8 cellular contexts compared by ENCODE assay signal in the genomic region with DNA sequence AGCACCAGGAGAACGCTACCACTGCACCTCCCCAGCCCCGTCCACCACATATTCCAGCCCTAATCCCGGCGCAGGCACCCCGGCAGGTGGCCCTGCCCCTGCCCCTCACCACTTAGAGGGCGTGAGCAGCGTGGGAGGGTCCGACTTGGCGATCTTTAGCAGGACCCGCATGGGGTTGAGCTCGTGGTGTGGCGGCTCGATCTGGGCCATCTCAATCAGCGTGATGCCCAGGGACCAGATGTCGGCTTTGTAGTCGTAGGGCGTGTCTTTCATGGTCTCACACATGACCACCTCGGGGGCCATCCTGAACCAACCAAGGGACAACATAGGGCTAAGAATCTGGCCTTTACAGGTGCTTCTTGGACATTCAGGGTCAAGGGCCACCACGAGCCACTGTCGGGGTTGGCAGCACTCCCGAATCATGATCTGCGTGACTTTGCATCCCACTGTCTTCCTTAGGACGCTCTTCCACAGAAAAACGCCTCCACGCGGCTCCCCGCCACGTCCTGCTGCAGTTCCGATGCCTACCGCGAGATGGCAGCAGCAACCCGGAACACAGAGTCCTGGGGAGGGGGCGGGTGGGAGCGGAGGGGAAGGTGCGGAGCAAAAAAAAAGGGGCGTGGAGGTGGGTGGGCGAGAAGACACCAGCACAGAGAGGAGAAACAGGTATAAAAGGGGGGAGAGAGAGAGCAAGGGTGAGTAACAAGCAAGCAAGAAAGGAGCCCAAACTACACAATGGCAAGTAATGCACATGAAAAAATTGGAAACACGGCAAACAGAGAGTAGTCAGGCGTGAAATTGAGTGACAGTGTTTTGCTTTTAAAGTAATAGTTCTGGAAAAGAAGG.
DNase-seq lines count a peak whose midpoint lies in the region; TF ChIP-seq lines count a peak whose summit lies in the region.

No MANE protein-coding gene starts in this region.

- H3K4me1 ChIP-seq in HEK293 (ENCODE audit: control insufficient read depth, insufficient read depth, low read length), result peaks cover 11% of the 10 kb centered on the region; the same call in 1 of the 2 replicates
- peaks cover 44% of the 10 kb centered on the region for H3K4me1 ChIP-seq in SJCRH30
- H3K4me1 ChIP-seq in cardiac muscle cell (ENCODE audit: low read depth), result peaks cover 12% of the 10 kb centered on the region
- H3K4me1 ChIP-seq in tibial nerve, result peaks cover 4 to 68% (median 25%) of the 10 kb centered on the region in 4 donors

- H3K36me3 ChIP-seq in BJ (ENCODE audit: control insufficient read depth, insufficient read depth, low read length) (peaks cover 9% of the 10 kb centered on the region), HEK293 (ENCODE audit: control insufficient read depth in 2 of 2, insufficient read depth in 1 of 2, low read length in 2 of 2) (peaks cover 0 to 14% of the 10 kb centered on the region in 2 experiments; a peak in 1 of 3 replicates), SJCRH30 (no peaks in the 10 kb centered on the region), cardiac muscle cell (no peaks in the 10 kb centered on the region), tibial nerve (peaks cover 0 to 42% (median 0%) of the 10 kb centered on the region in 3 donors)

- peak in 1 of 2 donors; percentile 31 for TF ChIP-seq EP300 in tibial nerve (IDR thresholded peaks at IDR 0.05)

- CTCF ChIA-PET in BJ (lab: Yijun Ruan, JAX) (interaction anchor here (0.6 to 6.8 kb wide), 11 partner anchors 11 to 317 kb away, joined by 3 to 106 read pairs (median 4); partner anchors contain the start of genes STK10 and UBTD2), HEK293 (lab: Yijun Ruan, JAX) (interaction anchor here (0.5 to 3.5 kb wide), 17 partner anchors 10 to 660 kb away, joined by 3 to 44 read pairs (median 3); partner anchors contain the start of genes STK10 and UBTD2)

- intact Hi-C loops in posterior cingulate gyrus (cut with DNase I), result loop anchor here (1.0 to 10.0 kb wide), 4 partner anchors 82 to 591 kb away; partner anchors contain the start of genes SH3PXD2B, STK10 and UBTD2

- WGBS in tibial nerve, 2 donors, result 13 to 17% methylated on average over 27 to 29 of the region's 39 CpGs

- DNase-seq in BJ (ENCODE audit: low read depth) (no peak), SJCRH30 (peak; percentile 53 to 79), cardiac muscle cell (ENCODE audit: low read depth in 1 of 2, low spot score in 1 of 2) (peak; percentile 42 to 60), posterior cingulate gyrus (peak in 9 of 10 donors; percentile 56 to 94 (median 75)), tibial nerve (ENCODE audit: low spot score in 2 of 2) (peak; percentile 55 to 72), amniotic stem cell (lab: John Stamatoyannopoulos, UW) (no peak)
- DNase-seq in activated naive CD4-positive, alpha-beta T cell treated with anti-CD3 and anti-CD28 coated beads, Interleukin-2, amount 50 U/mL, for 16 hours, result peak; percentile 71

- H3K4me3 ChIP-seq in BJ (ENCODE audit: low read depth, low read length) (peak overlapping the region; percentile 7; the same call in 1 of the 2 replicates), HEK293 (ENCODE audit: low read depth, low read length) (peak overlapping the region; percentile 25), SJCRH30 (peak overlapping the region; percentile 48), cardiac muscle cell (no peak overlapping the region), tibial nerve (peak overlapping the region in 3 of 4 donors; percentile 20 to 40 (median 27))

- H3K27me3 ChIP-seq in BJ (ENCODE audit: control insufficient read depth, insufficient read depth, low read length) (no peaks in the 10 kb centered on the region), SJCRH30 (no peaks in the 10 kb centered on the region), cardiac muscle cell (no peaks in the 10 kb centered on the region), tibial nerve (no peaks in the 10 kb centered on the region)

- TF ChIP-seq POLR2A in tibial nerve (IDR thresholded peaks at IDR 0.05), result no peak

- H3K27ac ChIP-seq in HEK293 (ENCODE audit: extremely low read depth, low read depth, low read length) (no peak overlapping the region), SJCRH30 (peak overlapping the region; percentile 62), cardiac muscle cell (no peak overlapping the region), tibial nerve (peak overlapping the region in 2 of 4 donors; percentile 37 to 72)

- H3K9me3 ChIP-seq in HEK293 (ENCODE audit: control insufficient read depth, insufficient read depth, low read depth, low read length) (no peaks in the 10 kb centered on the region), SJCRH30 (replicated peaks) (no peaks in the 10 kb centered on the region), cardiac muscle cell (ENCODE audit: low read depth) (no peaks in the 10 kb centered on the region), tibial nerve (no peaks in the 10 kb centered on the region)

- POLR2A ChIA-PET in BJ (lab: Charles Lee) (interaction anchor here (1.1 kb wide), 1 partner anchor 30 kb away, joined by 3 read pairs; no protein-coding TSS in a partner anchor), HEK293 (lab: Yijun Ruan, JAX) (no interaction called here)

- peak; percentile 99 for TF ChIP-seq CTCF in BJ (IDR thresholded peaks at IDR 0.05; ENCODE audit: insufficient read depth, low read depth, low read length)
- peak; percentile 91 for TF ChIP-seq CTCF in HEK293 (tag by site-specific recombination; IDR thresholded peaks at IDR 0.05)
- TF ChIP-seq CTCF in cardiac muscle cell (IDR thresholded peaks at IDR 0.05; ENCODE audit: low read depth, low read length), result peak; percentile 90
- TF ChIP-seq CTCF in tibial nerve (IDR thresholded peaks at IDR 0.05), result peak; percentile 90 to 100 (median 99)

TF ChIP-seq in HEK293, 187 proteins besides CTCF, POLR2A, EP300 and RAD21 (continues in another document):
- TF ChIP-seq, protein P1, sequence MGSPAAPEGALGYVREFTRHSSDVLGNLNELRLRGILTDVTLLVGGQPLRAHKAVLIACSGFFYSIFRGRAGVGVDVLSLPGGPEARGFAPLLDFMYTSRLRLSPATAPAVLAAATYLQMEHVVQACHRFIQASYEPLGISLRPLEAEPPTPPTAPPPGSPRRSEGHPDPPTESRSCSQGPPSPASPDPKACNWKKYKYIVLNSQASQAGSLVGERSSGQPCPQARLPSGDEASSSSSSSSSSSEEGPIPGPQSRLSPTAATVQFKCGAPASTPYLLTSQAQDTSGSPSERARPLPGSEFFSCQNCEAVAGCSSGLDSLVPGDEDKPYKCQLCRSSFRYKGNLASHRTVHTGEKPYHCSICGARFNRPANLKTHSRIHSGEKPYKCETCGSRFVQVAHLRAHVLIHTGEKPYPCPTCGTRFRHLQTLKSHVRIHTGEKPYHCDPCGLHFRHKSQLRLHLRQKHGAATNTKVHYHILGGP (tag by site-specific recombination; IDR thresholded peaks at IDR 0.05), result no peak
- no peak for TF ChIP-seq ZNF596 (tag by site-specific recombination; IDR thresholded peaks at IDR 0.05)
- no peak for TF ChIP-seq ZNF707 (tag by site-specific recombination; IDR thresholded peaks at IDR 0.05)
- no peak; the same call in 1 of the 2 replicates for TF ChIP-seq ZNF335 (tag by site-specific recombination; conservative IDR thresholded peaks at IDR 0.05)
- no peak for TF ChIP-seq ZNF48 (tag by site-specific recombination; IDR thresholded peaks at IDR 0.05)
- 0 out of 2 replicates have a peak, but pooled peaks have one; percentile 60 for TF ChIP-seq ZNF324 (tag by site-specific recombination; IDR thresholded peaks at IDR 0.05)
- TF ChIP-seq TSHZ1 (tag by site-specific recombination; IDR thresholded peaks at IDR 0.05; ENCODE audit: borderline replicate concordance), result no peak
- TF ChIP-seq ZNF362 (tag by site-specific recombination; IDR thresholded peaks at IDR 0.05), result peak; percentile 51; the same call in 1 of the 2 replicates
- no peak for TF ChIP-seq ZNF555 (tag by site-specific recombination; conservative IDR thresholded peaks at IDR 0.05)
- no peak for TF ChIP-seq ZNF658 (tag by site-specific recombination; IDR thresholded peaks at IDR 0.05)

Comparison
In these comparisons a context has a peak if more than half of its experiments do, and no peak if none do; other contexts are left out.
1. DNase-seq: peak in SJCRH30 (2 of 2), activated naive CD4-positive, alpha-beta T cell treated with anti-CD3 and anti-CD28 coated beads, Interleukin-2, amount 50 U/mL, for 16 hours (single experiment), cardiac muscle cell (2 of 2), posterior cingulate gyrus (9 of 10) and tibial nerve (2 of 2); none in BJ (single experiment) and amniotic stem cell (single experiment).
2. Peak in every context shown above with its lines, with median percentiles within 50 percentile points of each other: CTCF ChIP-seq.